Comparison of ENCODE assay signal across 13 cellular contexts in the genomic region with DNA sequence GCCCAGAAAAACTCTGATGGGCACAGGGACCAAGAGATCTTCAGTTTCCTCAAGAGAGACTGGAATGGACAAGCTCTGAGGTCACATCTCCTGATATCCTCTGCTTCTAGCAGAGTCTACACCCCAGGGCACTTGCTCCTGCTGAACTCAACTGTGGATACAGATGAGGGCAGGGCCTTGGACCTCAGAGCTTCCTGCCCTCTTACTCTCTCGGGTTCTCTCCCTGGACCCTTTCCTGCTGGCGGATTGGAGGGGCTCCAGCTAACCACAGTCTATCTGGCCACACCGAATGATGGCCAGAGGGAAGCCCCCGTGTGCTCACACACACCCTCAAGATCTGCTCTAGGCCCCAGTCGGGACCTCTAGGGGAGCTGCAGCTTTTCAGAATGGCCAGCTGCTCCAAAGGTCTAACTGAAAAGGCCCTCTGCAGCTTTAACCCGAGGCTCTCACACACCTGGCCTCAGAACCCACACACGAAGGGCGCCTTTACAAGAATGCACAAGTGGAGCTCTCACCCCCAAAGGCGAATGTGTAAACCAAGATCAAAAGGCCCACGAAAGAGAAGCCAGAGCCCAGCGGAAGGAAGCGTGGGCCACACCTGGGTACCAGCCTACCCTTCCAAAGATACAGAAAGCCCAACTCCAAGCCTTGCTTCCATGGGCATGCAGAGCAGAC.
A peak's percentile ranks its signal among the peaks of the same experiment; 100 is the strongest.
DNase-seq lines count a peak whose midpoint lies in the region; TF ChIP-seq lines count a peak whose summit lies in the region.
"Had no signal": no experiment of that assay in that cellular context is flagged by ENCODE, and none has a peak within 500 bp of the region (broad histone marks: within the 10 kb centered on the region; RNA-seq: fewer than 3 reads in every experiment).

No MANE protein-coding gene starts in this region.

- H3K36me3 ChIP-seq in CD4-positive, alpha-beta memory T cell (ENCODE audit: insufficient read depth, low read length) = peaks cover 23% of the 10 kb centered on the region
- H3K36me3 ChIP-seq in vagina = peaks cover 0 to 23% of the 10 kb centered on the region in 2 donors

- H3K9me3 Mint-ChIP-seq in CD4-positive, alpha-beta memory T cell = no peaks in the 10 kb centered on the region
- H3K9me3 Mint-ChIP-seq in brain = no peaks in the 10 kb centered on the region
- no peaks in the 10 kb centered on the region for H3K9me3 Mint-ChIP-seq in neural crest cell

- POLR2A ChIA-PET in CD4-positive, alpha-beta memory T cell (lab: Charles Lee; ENCODE audit: partially characterized antibody) = interaction anchor here (0.7 to 25.7 kb wide), 24 partner anchors 8 to 67 kb away, joined by 3 to 439 read pairs (median 6); no protein-coding TSS in a partner anchor

- TF ChIP-seq POLR2A in vagina (IDR thresholded peaks at IDR 0.05) = no peak

- TF ChIP-seq CTCF in brain (conservative IDR thresholded peaks at IDR 0.05) (no peak), neural crest cell (conservative IDR thresholded peaks at IDR 0.05) (no peak), vagina (IDR thresholded peaks at IDR 0.05) (no peak)

- peak overlapping the region; percentile 76 to 88 (median 79) for H3K4me3 Mint-ChIP-seq in CD4-positive, alpha-beta memory T cell
- H3K4me3 Mint-ChIP-seq in brain (peak overlapping the region in 2 of 5 experiments; percentile 11 to 18), neural crest cell (peak overlapping the region; percentile 61)

- H3K36me3 Mint-ChIP-seq in CD4-positive, alpha-beta memory T cell = peaks cover 34 to 53% of the 10 kb centered on the region in 2 donors
- peaks cover 50% of the 10 kb centered on the region for H3K36me3 Mint-ChIP-seq in brain
- H3K36me3 Mint-ChIP-seq in neural crest cell (ENCODE audit: low read depth) = peaks cover 8% of the 10 kb centered on the region

- peak overlapping the region; percentile 85 to 97 (median 92) for H3K27ac Mint-ChIP-seq in CD4-positive, alpha-beta memory T cell
- H3K27ac Mint-ChIP-seq in brain = peak overlapping the region; percentile 54 to 87 (median 85)
- peak overlapping the region; percentile 59 for H3K27ac Mint-ChIP-seq in neural crest cell (ENCODE audit: unreplicated experiment)

- H3K4me3 ChIP-seq in CD4-positive, alpha-beta memory T cell (ENCODE audit: low read length in 2 of 2) = peak overlapping the region; percentile 36 to 56
- no peak overlapping the region for H3K4me3 ChIP-seq in vagina
- H3K4me3 ChIP-seq: coronary artery, pancreas had no signal

- no peaks in the 10 kb centered on the region for H3K27me3 Mint-ChIP-seq in CD4-positive, alpha-beta memory T cell
- H3K27me3 Mint-ChIP-seq in brain (no peaks in the 10 kb centered on the region), neural crest cell (ENCODE audit: low read depth) (no peaks in the 10 kb centered on the region)

- peaks cover 69 to 99% (median 89%) of the 10 kb centered on the region in 4 donors for H3K4me1 Mint-ChIP-seq in CD4-positive, alpha-beta memory T cell
- H3K4me1 Mint-ChIP-seq in brain (peaks cover 75% of the 10 kb centered on the region), neural crest cell (peaks cover 49% of the 10 kb centered on the region)

- DNase-seq in CD4-positive, alpha-beta memory T cell = peak; percentile 70 to 79 (median 73)
- peak; percentile 45 for DNase-seq in T-helper 22 cell (ENCODE audit: low read depth)
- no peak for DNase-seq in neural crest cell (ENCODE audit: low read depth, low spot score)
- DNase-seq in vagina (ENCODE audit: extremely low spot score in 2 of 2) = no peak
- no peak for DNase-seq in AML-193 (lab: John Stamatoyannopoulos, UW)
- no peak for DNase-seq in MV-4-11 (lab: John Stamatoyannopoulos, UW)
- DNase-seq in DMS53 (lab: John Stamatoyannopoulos, UW) = no peak
- DNase-seq: Caco-2, MM.1S, NCI-H774 had no signal

- CTCF ChIA-PET in CD4-positive, alpha-beta memory T cell (lab: Charles Lee; ENCODE audit: partially characterized antibody) = interaction anchor here (0.8 to 10.1 kb wide), 19 partner anchors 11 to 138 kb away, joined by 3 to 87 read pairs (median 4); no protein-coding TSS in a partner anchor

- no peaks in the 10 kb centered on the region for H3K27me3 ChIP-seq in CD4-positive, alpha-beta memory T cell (ENCODE audit: insufficient read depth, low read length)
- H3K27me3 ChIP-seq in vagina = no peaks in the 10 kb centered on the region
- H3K27me3 ChIP-seq: pancreas had no signal

- no peaks in the 10 kb centered on the region for H3K9me3 ChIP-seq in CD4-positive, alpha-beta memory T cell (ENCODE audit: control insufficient read depth in 1 of 2, low read length in 2 of 2)
- no peaks in the 10 kb centered on the region for H3K9me3 ChIP-seq in vagina
- H3K9me3 ChIP-seq: Caco-2, pancreas had no signal

- intact Hi-C loops in CD4-positive, alpha-beta memory T cell (cut with micrococcal nuclease) = loop anchor here (1.0 to 2.0 kb wide), 4 partner anchors 18 to 62 kb away; no protein-coding TSS in a partner anchor
- intact Hi-C loops in vagina (cut with DNase I) = no loop called here

- H3K27ac ChIP-seq in CD4-positive, alpha-beta memory T cell (ENCODE audit: low read depth, low read length) = peak overlapping the region; percentile 54
- no peak overlapping the region for H3K27ac ChIP-seq in vagina
- H3K27ac ChIP-seq: pancreas had no signal

- peaks cover 96% of the 10 kb centered on the region for H3K4me1 ChIP-seq in CD4-positive, alpha-beta memory T cell (ENCODE audit: insufficient read depth, low read length)
- H3K4me1 ChIP-seq in vagina = peaks cover 81% of the 10 kb centered on the region
- H3K4me1 ChIP-seq: Caco-2 had no signal

Comparison
In these comparisons a context has a peak if more than half of its experiments do, and no peak if none do; other contexts are left out.
1. DNase-seq: peak in CD4-positive, alpha-beta memory T cell (5 of 5) and T-helper 22 cell (single experiment); none in neural crest cell (single experiment), vagina (0 of 2), AML-193 (0 of 2), MV-4-11 (single experiment) and DMS53 (single experiment).
2. H3K4me3 ChIP-seq: peak in CD4-positive, alpha-beta memory T cell (2 of 2); none in vagina (0 of 2).
3. Peak in every context shown above with its lines, with median percentiles within 50 percentile points of each other: H3K27ac Mint-ChIP-seq.